ENCODE assay signal across 8 cellular contexts in the genomic region with DNA sequence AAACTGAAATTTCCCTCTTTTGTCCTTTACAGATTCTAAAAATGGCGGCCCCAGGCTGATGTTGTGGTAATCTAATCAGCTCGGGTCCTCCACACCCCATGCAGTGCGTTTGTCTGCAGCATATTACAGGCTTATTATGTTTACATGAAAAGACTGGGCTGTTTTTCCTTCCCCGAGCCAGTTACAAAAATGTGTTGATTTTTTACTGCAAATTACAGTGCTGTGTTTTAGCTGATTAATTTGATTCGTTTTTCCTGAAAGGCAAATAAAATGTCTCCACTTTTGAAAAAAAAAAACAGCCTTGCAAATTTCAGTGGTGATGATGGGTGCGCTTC.
DNase-seq lines count a peak whose midpoint lies in the region.

No MANE protein-coding gene starts in this region.

- H3K4me3 ChIP-seq in HUES6 (ENCODE audit: low read depth, low read length), result peak overlapping the region; percentile 99
- H3K4me3 ChIP-seq in endocrine pancreas (ENCODE audit: control insufficient read depth, insufficient read depth, low read length), result peak overlapping the region; percentile 99
- H3K4me3 ChIP-seq in muscle layer of duodenum (ENCODE audit: low read depth in 1 of 2, low read length in 2 of 2), result peak overlapping the region; percentile 85 to 95

- no peaks in the 10 kb centered on the region for H3K9me3 ChIP-seq in HUES6 (ENCODE audit: control insufficient read depth, insufficient read depth, low read depth, low read length)
- H3K9me3 ChIP-seq in endocrine pancreas (ENCODE audit: control insufficient read depth, low read length), result no peaks in the 10 kb centered on the region
- no peaks in the 10 kb centered on the region for H3K9me3 ChIP-seq in muscle layer of duodenum (ENCODE audit: control insufficient read depth in 1 of 2, low read length in 2 of 2)

- H3K4me1 ChIP-seq in HUES6 (ENCODE audit: control insufficient read depth, insufficient read depth, low read length), result peaks cover 18% of the 10 kb centered on the region
- peaks cover 24% of the 10 kb centered on the region for H3K4me1 ChIP-seq in endocrine pancreas (ENCODE audit: control insufficient read depth, insufficient read depth, low read length)
- peaks cover 4 to 23% of the 10 kb centered on the region in 2 donors for H3K4me1 ChIP-seq in muscle layer of duodenum (ENCODE audit: control insufficient read depth in 1 of 2, insufficient read depth in 2 of 2, low read length in 2 of 2)

- peak; percentile 67 for DNase-seq in COR-L47 (lab: John Stamatoyannopoulos, UW)
- DNase-seq in T-helper 1 cell, result peak in 3 of 5 donors; percentile 21 to 43 (median 29)
- DNase-seq in activated gamma-delta T cell (lab: John Stamatoyannopoulos, UW), result no peak
- no peak for DNase-seq in ecto neural progenitor cell (ENCODE audit: low spot score)
- DNase-seq in NCI-H128 (lab: John Stamatoyannopoulos, UW; ENCODE audit: unreplicated experiment), result no peak

- H3K27me3 ChIP-seq in HUES6 (ENCODE audit: control insufficient read depth, insufficient read depth, low read length) (no peaks in the 10 kb centered on the region), endocrine pancreas (ENCODE audit: control insufficient read depth, insufficient read depth, low read length) (no peaks in the 10 kb centered on the region), muscle layer of duodenum (ENCODE audit: low read depth, low read length) (no peaks in the 10 kb centered on the region)

- peak overlapping the region; percentile 99 for H3K9ac ChIP-seq in HUES6 (ENCODE audit: low read length)
- peak overlapping the region; percentile 77 for H3K9ac ChIP-seq in endocrine pancreas (ENCODE audit: control insufficient read depth, insufficient read depth, low read length)

- peak overlapping the region; percentile 91 for H3K27ac ChIP-seq in HUES6 (ENCODE audit: low read depth, low read length)
- peak overlapping the region; percentile 100 for H3K27ac ChIP-seq in muscle layer of duodenum (ENCODE audit: low read length)

- H3K36me3 ChIP-seq in HUES6 (ENCODE audit: control insufficient read depth, insufficient read depth, low read length), result peaks cover under 1% of the 10 kb centered on the region; the same call in 1 of the 2 replicates
- no peaks in the 10 kb centered on the region for H3K36me3 ChIP-seq in endocrine pancreas (ENCODE audit: control insufficient read depth, insufficient read depth, low read length)
- peaks cover 0 to 29% of the 10 kb centered on the region in 2 donors for H3K36me3 ChIP-seq in muscle layer of duodenum (ENCODE audit: control insufficient read depth in 1 of 2, insufficient read depth in 2 of 2, low read length in 2 of 2)

Comparison
In these comparisons a context has a peak if more than half of its experiments do, and no peak if none do; other contexts are left out.
1. DNase-seq: peak in COR-L47 (single experiment) and T-helper 1 cell (3 of 5); none in activated gamma-delta T cell (single experiment), ecto neural progenitor cell (single experiment) and NCI-H128 (single experiment).
2. Peak in every context shown above with its lines, with median percentiles within 50 percentile points of each other: H3K4me3 ChIP-seq.